1 cellular context compared by ENCODE assay signal in the genomic region with DNA sequence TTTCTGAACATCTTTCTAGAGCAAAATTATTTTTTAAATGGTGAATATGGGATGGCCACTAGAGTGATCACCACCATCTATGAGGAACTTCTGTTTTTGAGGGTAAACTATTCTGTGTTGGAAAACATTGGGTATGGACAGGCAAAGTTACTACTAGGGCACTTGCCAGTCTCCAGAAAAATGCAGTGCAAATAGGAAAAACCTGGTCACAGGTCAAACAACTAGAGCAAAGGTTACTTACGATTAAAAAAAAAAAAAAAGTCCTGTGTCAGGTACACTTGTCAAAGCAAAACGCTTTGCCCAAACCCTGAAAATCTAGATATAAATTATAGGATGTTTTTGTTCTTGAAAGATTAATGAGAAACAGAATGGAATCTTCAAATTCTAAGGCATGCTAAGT.
TF ChIP-seq lines count a peak whose summit lies in the region.

No MANE protein-coding gene starts in this region.

TF ChIP-seq in HepG2, 621 proteins besides CTCF, POLR2A, EP300 and RAD21 (continued from another document):
- TF ChIP-seq, protein P1, sequence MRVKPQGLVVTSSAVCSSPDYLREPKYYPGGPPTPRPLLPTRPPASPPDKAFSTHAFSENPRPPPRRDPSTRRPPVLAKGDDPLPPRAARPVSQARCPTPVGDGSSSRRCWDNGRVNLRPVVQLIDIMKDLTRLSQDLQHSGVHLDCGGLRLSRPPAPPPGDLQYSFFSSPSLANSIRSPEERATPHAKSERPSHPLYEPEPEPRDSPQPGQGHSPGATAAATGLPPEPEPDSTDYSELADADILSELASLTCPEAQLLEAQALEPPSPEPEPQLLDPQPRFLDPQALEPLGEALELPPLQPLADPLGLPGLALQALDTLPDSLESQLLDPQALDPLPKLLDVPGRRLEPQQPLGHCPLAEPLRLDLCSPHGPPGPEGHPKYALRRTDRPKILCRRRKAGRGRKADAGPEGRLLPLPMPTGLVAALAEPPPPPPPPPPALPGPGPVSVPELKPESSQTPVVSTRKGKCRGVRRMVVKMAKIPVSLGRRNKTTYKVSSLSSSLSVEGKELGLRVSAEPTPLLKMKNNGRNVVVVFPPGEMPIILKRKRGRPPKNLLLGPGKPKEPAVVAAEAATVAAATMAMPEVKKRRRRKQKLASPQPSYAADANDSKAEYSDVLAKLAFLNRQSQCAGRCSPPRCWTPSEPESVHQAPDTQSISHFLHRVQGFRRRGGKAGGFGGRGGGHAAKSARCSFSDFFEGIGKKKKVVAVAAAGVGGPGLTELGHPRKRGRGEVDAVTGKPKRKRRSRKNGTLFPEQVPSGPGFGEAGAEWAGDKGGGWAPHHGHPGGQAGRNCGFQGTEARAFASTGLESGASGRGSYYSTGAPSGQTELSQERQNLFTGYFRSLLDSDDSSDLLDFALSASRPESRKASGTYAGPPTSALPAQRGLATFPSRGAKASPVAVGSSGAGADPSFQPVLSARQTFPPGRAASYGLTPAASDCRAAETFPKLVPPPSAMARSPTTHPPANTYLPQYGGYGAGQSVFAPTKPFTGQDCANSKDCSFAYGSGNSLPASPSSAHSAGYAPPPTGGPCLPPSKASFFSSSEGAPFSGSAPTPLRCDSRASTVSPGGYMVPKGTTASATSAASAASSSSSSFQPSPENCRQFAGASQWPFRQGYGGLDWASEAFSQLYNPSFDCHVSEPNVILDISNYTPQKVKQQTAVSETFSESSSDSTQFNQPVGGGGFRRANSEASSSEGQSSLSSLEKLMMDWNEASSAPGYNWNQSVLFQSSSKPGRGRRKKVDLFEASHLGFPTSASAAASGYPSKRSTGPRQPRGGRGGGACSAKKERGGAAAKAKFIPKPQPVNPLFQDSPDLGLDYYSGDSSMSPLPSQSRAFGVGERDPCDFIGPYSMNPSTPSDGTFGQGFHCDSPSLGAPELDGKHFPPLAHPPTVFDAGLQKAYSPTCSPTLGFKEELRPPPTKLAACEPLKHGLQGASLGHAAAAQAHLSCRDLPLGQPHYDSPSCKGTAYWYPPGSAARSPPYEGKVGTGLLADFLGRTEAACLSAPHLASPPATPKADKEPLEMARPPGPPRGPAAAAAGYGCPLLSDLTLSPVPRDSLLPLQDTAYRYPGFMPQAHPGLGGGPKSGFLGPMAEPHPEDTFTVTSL (CRISPR knock-in tag; IDR thresholded peaks at IDR 0.05; ENCODE audit: borderline replicate concordance), result no peak
- TF ChIP-seq, protein P2, sequence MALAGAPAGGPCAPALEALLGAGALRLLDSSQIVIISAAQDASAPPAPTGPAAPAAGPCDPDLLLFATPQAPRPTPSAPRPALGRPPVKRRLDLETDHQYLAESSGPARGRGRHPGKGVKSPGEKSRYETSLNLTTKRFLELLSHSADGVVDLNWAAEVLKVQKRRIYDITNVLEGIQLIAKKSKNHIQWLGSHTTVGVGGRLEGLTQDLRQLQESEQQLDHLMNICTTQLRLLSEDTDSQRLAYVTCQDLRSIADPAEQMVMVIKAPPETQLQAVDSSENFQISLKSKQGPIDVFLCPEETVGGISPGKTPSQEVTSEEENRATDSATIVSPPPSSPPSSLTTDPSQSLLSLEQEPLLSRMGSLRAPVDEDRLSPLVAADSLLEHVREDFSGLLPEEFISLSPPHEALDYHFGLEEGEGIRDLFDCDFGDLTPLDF (CRISPR knock-in tag; IDR thresholded peaks at IDR 0.05), result no peak
- no peak for TF ChIP-seq DPF2 (CRISPR knock-in tag; IDR thresholded peaks at IDR 0.05; ENCODE audit: borderline replicate concordance, low read depth)
- no peak for TF ChIP-seq PAWR (CRISPR knock-in tag; IDR thresholded peaks at IDR 0.05; ENCODE audit: borderline replicate concordance)
- TF ChIP-seq TEAD3 (CRISPR knock-in tag; optimal IDR thresholded peaks at IDR 0.05; ENCODE audit: borderline replicate concordance), result no peak
- no peak for TF ChIP-seq PCBP2 (optimal IDR thresholded peaks at IDR 0.05; ENCODE audit: low read depth, low read length, poor library complexity, severe bottlenecking)
- TF ChIP-seq, protein P3, sequence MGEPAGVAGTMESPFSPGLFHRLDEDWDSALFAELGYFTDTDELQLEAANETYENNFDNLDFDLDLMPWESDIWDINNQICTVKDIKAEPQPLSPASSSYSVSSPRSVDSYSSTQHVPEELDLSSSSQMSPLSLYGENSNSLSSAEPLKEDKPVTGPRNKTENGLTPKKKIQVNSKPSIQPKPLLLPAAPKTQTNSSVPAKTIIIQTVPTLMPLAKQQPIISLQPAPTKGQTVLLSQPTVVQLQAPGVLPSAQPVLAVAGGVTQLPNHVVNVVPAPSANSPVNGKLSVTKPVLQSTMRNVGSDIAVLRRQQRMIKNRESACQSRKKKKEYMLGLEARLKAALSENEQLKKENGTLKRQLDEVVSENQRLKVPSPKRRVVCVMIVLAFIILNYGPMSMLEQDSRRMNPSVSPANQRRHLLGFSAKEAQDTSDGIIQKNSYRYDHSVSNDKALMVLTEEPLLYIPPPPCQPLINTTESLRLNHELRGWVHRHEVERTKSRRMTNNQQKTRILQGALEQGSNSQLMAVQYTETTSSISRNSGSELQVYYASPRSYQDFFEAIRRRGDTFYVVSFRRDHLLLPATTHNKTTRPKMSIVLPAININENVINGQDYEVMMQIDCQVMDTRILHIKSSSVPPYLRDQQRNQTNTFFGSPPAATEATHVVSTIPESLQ (CRISPR knock-in tag; conservative IDR thresholded peaks at IDR 0.05), result no peak
- TF ChIP-seq KLF16 (CRISPR knock-in tag; IDR thresholded peaks at IDR 0.05), result no peak
TF ChIP-seq in HepG2: peak in this region for 0.
